Comparison of ENCODE assay signal across 9 cellular contexts in the genomic region with DNA sequence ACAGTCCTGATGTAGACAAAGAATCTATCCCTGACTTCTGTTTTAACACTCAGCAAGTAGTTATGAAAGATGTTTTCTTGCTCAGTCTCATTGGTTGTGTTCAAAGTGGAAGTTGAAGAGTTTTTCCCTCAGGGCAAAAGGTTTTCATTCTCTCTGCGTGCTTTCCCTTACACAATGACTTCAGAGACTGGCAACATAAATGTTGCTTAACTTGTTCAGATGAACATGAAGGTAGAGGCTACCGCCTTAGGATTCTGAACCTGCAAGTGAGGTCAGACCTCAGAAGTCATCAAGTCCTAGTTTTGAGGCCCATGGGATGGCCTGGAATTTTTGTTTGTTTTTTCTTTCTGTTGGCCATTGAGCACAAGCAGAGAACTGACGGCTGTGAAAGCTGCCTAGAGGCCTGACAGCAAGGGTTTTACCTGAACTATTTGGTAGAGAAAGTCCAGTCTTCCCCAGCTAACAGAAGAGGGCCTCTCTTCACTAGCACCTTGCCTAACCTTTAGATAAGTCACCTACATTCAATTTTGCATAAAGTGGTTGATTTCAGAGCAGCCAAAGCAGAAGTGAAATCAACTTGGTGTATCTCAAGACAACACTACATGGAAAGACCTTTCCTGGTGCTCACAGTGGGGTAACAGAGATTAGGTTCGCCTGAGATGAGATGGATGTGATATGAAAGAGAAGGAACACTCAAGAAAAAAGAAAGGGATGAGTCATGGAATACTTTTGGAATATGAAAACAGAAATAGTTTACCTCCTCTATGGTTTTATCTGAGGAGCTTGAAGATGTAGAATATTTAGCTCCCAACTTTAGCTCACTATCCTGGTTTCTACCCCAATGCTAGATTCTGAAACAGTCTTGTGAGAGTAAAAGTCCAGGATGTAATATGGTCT. TPM values are rescaled to one million over a fixed set of nuclear protein-coding genes. Genes with fewer than 3 reads are reported as not detected.
DNase-seq lines count a peak whose midpoint lies in the region; ATAC-seq and FAIRE-seq lines count a peak whose summit lies in the region.
"Had no signal": no experiment of that assay in that cellular context is flagged by ENCODE, and none has a peak within 500 bp of the region (broad histone marks: within the 10 kb centered on the region; RNA-seq: fewer than 3 reads in every experiment).

No MANE protein-coding gene starts in this region.

- peaks cover 3% of the 10 kb centered on the region for H3K27me3 Mint-ChIP-seq in memory B cell
- H3K27me3 Mint-ChIP-seq in activated T-helper 17 cell treated with anti-CD3 and anti-CD28 coated beads, Interleukin-2, amount 50 U/mL, for 72 hours: peaks cover 9% of the 10 kb centered on the region

- H3K27ac Mint-ChIP-seq in memory B cell: peak overlapping the region; percentile 55
- no peak overlapping the region for H3K27ac Mint-ChIP-seq in activated T-helper 17 cell treated with anti-CD3 and anti-CD28 coated beads, Interleukin-2, amount 50 U/mL, for 72 hours

- no peaks in the 10 kb centered on the region for H3K36me3 Mint-ChIP-seq in memory B cell
- no peaks in the 10 kb centered on the region for H3K36me3 Mint-ChIP-seq in activated T-helper 17 cell treated with anti-CD3 and anti-CD28 coated beads, Interleukin-2, amount 50 U/mL, for 72 hours (ENCODE audit: low read depth)

- H3K9me3 Mint-ChIP-seq in memory B cell: peaks cover 1% of the 10 kb centered on the region
- no peaks in the 10 kb centered on the region for H3K9me3 Mint-ChIP-seq in activated T-helper 17 cell treated with anti-CD3 and anti-CD28 coated beads, Interleukin-2, amount 50 U/mL, for 72 hours

- no peak overlapping the region for H3K4me3 Mint-ChIP-seq in memory B cell
- H3K4me3 Mint-ChIP-seq in activated T-helper 17 cell treated with anti-CD3 and anti-CD28 coated beads, Interleukin-2, amount 50 U/mL, for 72 hours: no peak overlapping the region

- no peak for FAIRE-seq in frontal cortex (lab: Jason Lieb, UNC)

- ATAC-seq in GM18867 (IDR thresholded peaks at IDR 0.05; ENCODE audit: unreplicated experiment) (peak; percentile 98), HG02763 (IDR thresholded peaks at IDR 0.05; ENCODE audit: unreplicated experiment) (peak; percentile 95), memory B cell (ENCODE audit: low read depth) (peak; percentile 99)
- no peak for ATAC-seq in activated T-helper 17 cell treated with anti-CD3 and anti-CD28 coated beads, Interleukin-2, amount 50 U/mL, for 72 hours (replicated peaks)

- DNase-seq in NOMO-1 treated with dmso at 0.1 percent for 144 hours (lab: John Stamatoyannopoulos, UW; ENCODE audit: unreplicated experiment) (peak; percentile 10), memory B cell (ENCODE audit: low spot score in 2 of 2) (peak in 1 of 2 donors; percentile 30), frontal cortex (ENCODE audit: low spot score in 2 of 2) (no peak), NCI-H2171 treated with DMSO at 0.1 percent for 48 hours (lab: John Stamatoyannopoulos, UW) (no peak)
- DNase-seq in NK-92 treated with Interleukin-12 subunit alpha and Interleukin-12 subunit beta, amount 100 ng/mL, for 24 hours (lab: John Stamatoyannopoulos, UW): no peak
- DNase-seq: Right ventricle myocardium superior had no signal

- H3K4me1 Mint-ChIP-seq in memory B cell: peaks cover 15% of the 10 kb centered on the region
- no peaks in the 10 kb centered on the region for H3K4me1 Mint-ChIP-seq in activated T-helper 17 cell treated with anti-CD3 and anti-CD28 coated beads, Interleukin-2, amount 50 U/mL, for 72 hours

RNA-seq across cellular contexts. Expression of gene AP4E1, which starts 53.6 kb away (rescaled TPM):
- 10 to 100 TPM; 10.6 to 15.6 TPM for total RNA-seq in activated T-helper 17 cell treated with anti-CD3 and anti-CD28 coated beads, Interleukin-2, amount 50 U/mL, for 72 hours
- 12.6 TPM for total RNA-seq in frontal cortex
